9 cellular contexts compared by ENCODE assay signal in genomic region chr3:156291269-156292123, GRCh38.
DNase-seq lines count a peak whose midpoint lies in the region; ATAC-seq lines count a peak whose summit lies in the region.
"Had no signal": no experiment of that assay in that cellular context is flagged by ENCODE, and none has a peak within 500 bp of the region (broad histone marks: within the 10 kb centered on the region; RNA-seq: fewer than 3 reads in every experiment).

No MANE protein-coding gene starts in this region.

- no peaks in the 10 kb centered on the region for H3K36me3 Mint-ChIP-seq in activated naive CD8-positive, alpha-beta T cell treated with anti-CD3 and anti-CD28 coated beads, Interleukin-2, amount 50 U/mL, for 24 hours (ENCODE audit: low read depth)

- peaks cover 58% of the 10 kb centered on the region for H3K27me3 Mint-ChIP-seq in activated naive CD8-positive, alpha-beta T cell treated with anti-CD3 and anti-CD28 coated beads, Interleukin-2, amount 50 U/mL, for 24 hours

- H3K9me3 Mint-ChIP-seq in activated naive CD8-positive, alpha-beta T cell treated with anti-CD3 and anti-CD28 coated beads, Interleukin-2, amount 50 U/mL, for 24 hours = no peaks in the 10 kb centered on the region
- H3K9me3 Mint-ChIP-seq: stimulated activated naive CD8-positive, alpha-beta T cell treated with anti-CD3 and anti-CD28 coated beads, Interleukin-15, Interleukin-2, amounts not matched to agents 100 ng/mL and 50 ng/mL, for 24 hours had no signal

- peaks cover 23 to 37% (median 34%) of the 10 kb centered on the region in 3 donors for H3K27me3 ChIP-seq in skeletal muscle tissue (ENCODE audit: control insufficient read depth in 3 of 3, insufficient read depth in 3 of 3, low read length in 3 of 3)

- ATAC-seq in HG02678 (IDR thresholded peaks at IDR 0.05; ENCODE audit: unreplicated experiment) (peak; percentile 55), HG02938 (IDR thresholded peaks at IDR 0.05; ENCODE audit: unreplicated experiment) (no peak)
- ATAC-seq in activated naive CD8-positive, alpha-beta T cell treated with anti-CD3 and anti-CD28 coated beads, Interleukin-2, amount 50 U/mL, for 24 hours = peak; percentile 40

- no peaks in the 10 kb centered on the region for H3K9me3 ChIP-seq in skeletal muscle tissue (ENCODE audit: control insufficient read depth in 3 of 3, low read length in 3 of 3)

- H3K36me3 ChIP-seq in skeletal muscle tissue (ENCODE audit: control insufficient read depth in 3 of 3, insufficient read depth in 3 of 3, low read length in 3 of 3) = no peaks in the 10 kb centered on the region

- peak overlapping the region; percentile 2 for H3K4me3 Mint-ChIP-seq in activated naive CD8-positive, alpha-beta T cell treated with anti-CD3 and anti-CD28 coated beads, Interleukin-2, amount 50 U/mL, for 24 hours
- H3K4me3 Mint-ChIP-seq: stimulated activated naive CD8-positive, alpha-beta T cell treated with anti-CD3 and anti-CD28 coated beads, Interleukin-15, Interleukin-2, amounts not matched to agents 100 ng/mL and 50 ng/mL, for 24 hours had no signal

- no peak overlapping the region for H3K9ac ChIP-seq in skeletal muscle tissue (ENCODE audit: low read depth in 1 of 3, low read length in 3 of 3)

- H3K4me1 ChIP-seq in skeletal muscle tissue (ENCODE audit: control insufficient read depth in 3 of 3, insufficient read depth in 3 of 3, low read length in 3 of 3) = peaks cover 5 to 11% (median 7%) of the 10 kb centered on the region in 3 donors

- H3K4me3 ChIP-seq in skeletal muscle tissue (ENCODE audit: low read length in 3 of 3) = peak overlapping the region; percentile 40 to 54 (median 52)

- peak; percentile 33 for DNase-seq in Ammon's horn (ENCODE audit: low spot score)
- peak; percentile 6 for DNase-seq in activated naive CD8-positive, alpha-beta T cell treated with anti-CD3 and anti-CD28 coated beads, Interleukin-2, amount 50 U/mL, for 24 hours
- DNase-seq in hypothalamus (lab: John Stamatoyannopoulos, UW) = peak in 27 of 51 donors; percentile 5 to 81 (median 31)
- DNase-seq in globus pallidus (ENCODE audit: low spot score) = no peak
- no peak for DNase-seq in NCI-H1436 (lab: John Stamatoyannopoulos, UW)

- no peak overlapping the region for H3K27ac ChIP-seq in skeletal muscle tissue (ENCODE audit: low read depth, low read length)

- no peaks in the 10 kb centered on the region for H3K4me1 Mint-ChIP-seq in activated naive CD8-positive, alpha-beta T cell treated with anti-CD3 and anti-CD28 coated beads, Interleukin-2, amount 50 U/mL, for 24 hours

- no peak overlapping the region for H3K27ac Mint-ChIP-seq in activated naive CD8-positive, alpha-beta T cell treated with anti-CD3 and anti-CD28 coated beads, Interleukin-2, amount 50 U/mL, for 24 hours
- H3K27ac Mint-ChIP-seq: stimulated activated naive CD8-positive, alpha-beta T cell treated with anti-CD3 and anti-CD28 coated beads, Interleukin-15, Interleukin-2, amounts not matched to agents 100 ng/mL and 50 ng/mL, for 24 hours had no signal

Comparison
In these comparisons a context has a peak if more than half of its experiments do, and no peak if none do; other contexts are left out.
1. DNase-seq: peak in Ammon's horn (single experiment), activated naive CD8-positive, alpha-beta T cell treated with anti-CD3 and anti-CD28 coated beads, Interleukin-2, amount 50 U/mL, for 24 hours (single experiment) and hypothalamus (27 of 51); none in globus pallidus (single experiment) and NCI-H1436 (single experiment).